In genomic region chr18:9694952-9695495, GRCh38 we compare ENCODE assay signal across 16 cellular contexts. TPM values are rescaled to one million over a fixed set of nuclear protein-coding genes. Genes with fewer than 3 reads are reported as not detected.
DNase-seq lines count a peak whose midpoint lies in the region; ATAC-seq, FAIRE-seq and TF ChIP-seq lines count a peak whose summit lies in the region.
"Had no signal": no experiment of that assay in that cellular context is flagged by ENCODE, and none has a peak within 500 bp of the region (broad histone marks: within the 10 kb centered on the region; RNA-seq: fewer than 3 reads in every experiment).

No MANE protein-coding gene starts in this region.

- TF ChIP-seq CTCF in natural killer cell (IDR thresholded peaks at IDR 0.05) (no peak), GM12878 (IDR thresholded peaks at IDR 0.05 in 2 of 3, conservative IDR thresholded peaks at IDR 0.05 in 1 of 3; ENCODE audit: control insufficient read depth in 2 of 3, extremely low read depth in 1 of 3, insufficient read depth in 1 of 3, low read depth in 3 of 3, low read length in 3 of 3) (0 out of 6 replicates have a peak, but pooled peaks of 2 of the 3 experiments have one; percentile 4 to 6)

- H3K9me3 ChIP-seq in GM12878 (replicated peaks; ENCODE audit: control insufficient read depth, insufficient read depth, low read length) = no peaks in the 10 kb centered on the region
- H3K9me3 ChIP-seq: Peyer's patch, SK-N-SH had no signal

- H3K36me3 ChIP-seq in GM12878 (ENCODE audit: control insufficient read depth in 2 of 2, insufficient read depth in 2 of 2, low read length in 1 of 2) = no peaks in the 10 kb centered on the region
- H3K36me3 ChIP-seq: Peyer's patch had no signal

- H3K27ac ChIP-seq in GM12878 (ENCODE audit: control insufficient read depth, insufficient read depth) = no peak overlapping the region
- H3K27ac ChIP-seq: Peyer's patch had no signal

- BruUV-seq in GM12878 (replicated peaks; lab: Mats Ljungman, UMichigan) = no TSS peak

- intact Hi-C loops in natural killer cell (cut with micrococcal nuclease) = no loop called here
- intact Hi-C loops in GM12878 (cut with micrococcal nuclease; ENCODE audit: unreplicated experiment) = no loop called here
- intact Hi-C loops in posterior vena cava (cut with DNase I) = loop anchor here in 1 of 2 donors (10.0 kb wide), 1 partner anchor 60 kb away; no protein-coding TSS in a partner anchor

- no peaks in the 10 kb centered on the region for H3K4me1 ChIP-seq in GM12878 (ENCODE audit: control insufficient read depth, insufficient read depth, low read length)
- H3K4me1 ChIP-seq: Peyer's patch had no signal

- SMC1A ChIA-PET in GM12878 (lab: Charles Lee; ENCODE audit: uncharacterized antibody, unreplicated experiment) = no interaction called here

- RAD21 ChIA-PET in GM12878 (lab: Charles Lee; ENCODE audit: unreplicated experiment) = no interaction called here

- no peak for DNase-seq in natural killer cell
- DNase-seq in natural killer cell treated with Interleukin-12 subunit alpha and Interleukin-12 subunit beta and Interleukin-15 and Interleukin-18, amount 100 ng/mL, for 72 hours (ENCODE audit: low spot score) = no peak
- no peak for DNase-seq in GM12878 (ENCODE audit: low read depth, low spot score)
- DNase-seq in mesenteric fat pad (ENCODE audit: low spot score) = peak; percentile 28
- DNase-seq in stimulated activated naive CD8-positive, alpha-beta T cell treated with anti-CD3 and anti-CD28 coated beads, Interleukin-15, amount 100 ng/mL, for 72 hours = no peak
- DNase-seq in posterior vena cava (ENCODE audit: low spot score) = no peak
- DNase-seq: DMS79, GOT3, HFFc6, NCI-H2029, NCI-H345, NCI-H748 treated with DMSO at 0.1 percent for 48 hours, Peyer's patch, Right ventricle myocardium superior, SK-N-SH had no signal

- no peaks in the 10 kb centered on the region for H3K36me3 Mint-ChIP-seq in natural killer cell
- H3K36me3 Mint-ChIP-seq in natural killer cell treated with Interleukin-12 subunit alpha and Interleukin-12 subunit beta and Interleukin-15 and Interleukin-18, amount 100 ng/mL, for 72 hours = no peaks in the 10 kb centered on the region

- no peak for FAIRE-seq in GM12878 (lab: Jason Lieb, UNC)

- ATAC-seq in natural killer cell (peak in 1 of 3 donors; percentile 34), GM12878 (no peak; the same call in 2 of the 3 replicates), HG02610 (IDR thresholded peaks at IDR 0.05; ENCODE audit: unreplicated experiment) (no peak)
- ATAC-seq in natural killer cell treated with Interleukin-12 subunit alpha and Interleukin-12 subunit beta and Interleukin-15 and Interleukin-18, amount 100 ng/mL, for 72 hours = no peak
- ATAC-seq in stimulated activated naive CD8-positive, alpha-beta T cell treated with anti-CD3 and anti-CD28 coated beads, Interleukin-15, amount 100 ng/mL, for 72 hours = no peak

- peak overlapping the region; percentile 52 for H3K4me3 Mint-ChIP-seq in natural killer cell
- H3K4me3 Mint-ChIP-seq in natural killer cell treated with Interleukin-12 subunit alpha and Interleukin-12 subunit beta and Interleukin-15 and Interleukin-18, amount 100 ng/mL, for 72 hours = no peak overlapping the region
- H3K4me3 Mint-ChIP-seq in stimulated activated naive CD8-positive, alpha-beta T cell treated with anti-CD3 and anti-CD28 coated beads, Interleukin-15, amount 100 ng/mL, for 72 hours = no peak overlapping the region
- H3K4me3 Mint-ChIP-seq: HFFc6 had no signal

- no peaks in the 10 kb centered on the region for H3K27me3 Mint-ChIP-seq in natural killer cell (ENCODE audit: low read depth in 2 of 2)
- H3K27me3 Mint-ChIP-seq in natural killer cell treated with Interleukin-12 subunit alpha and Interleukin-12 subunit beta and Interleukin-15 and Interleukin-18, amount 100 ng/mL, for 72 hours = peaks cover 0 to 13% of the 10 kb centered on the region in 2 donors
- H3K27me3 Mint-ChIP-seq in stimulated activated naive CD8-positive, alpha-beta T cell treated with anti-CD3 and anti-CD28 coated beads, Interleukin-15, amount 100 ng/mL, for 72 hours = peaks cover 22% of the 10 kb centered on the region

- H3K79me2 ChIP-seq in GM12878 (ENCODE audit: control insufficient read depth, insufficient read depth, low read length) = no peaks in the 10 kb centered on the region

- no peak overlapping the region for H3K4me2 ChIP-seq in GM12878 (ENCODE audit: control insufficient read depth, insufficient read depth)
- H3K4me2 ChIP-seq: SK-N-SH had no signal

- no peak overlapping the region for H3K9ac ChIP-seq in GM12878 (ENCODE audit: control insufficient read depth, insufficient read depth, low read length)
- H3K9ac ChIP-seq: SK-N-SH had no signal

- H4K20me1 ChIP-seq in GM12878 (ENCODE audit: control insufficient read depth, insufficient read depth) = no peaks in the 10 kb centered on the region

- in situ Hi-C loops in GM12878 (cut with MboI) = no loop called here

- no peak for TF ChIP-seq POLR2A in GM12878 (IDR thresholded peaks at IDR 0.05; ENCODE audit: low read depth, low read length)

- no peak overlapping the region for H2AFZ ChIP-seq in GM12878 (ENCODE audit: control insufficient read depth, low read depth, low read length)

- CTCF ChIA-PET in GM12878 (lab: Yijun Ruan, JAX) = interaction anchor here (0.6 kb wide), 2 partner anchors 29 to 360 kb away, joined by 3 read pairs; no protein-coding TSS in a partner anchor

- no peaks in the 10 kb centered on the region for H3K9me3 Mint-ChIP-seq in natural killer cell
- H3K9me3 Mint-ChIP-seq in natural killer cell treated with Interleukin-12 subunit alpha and Interleukin-12 subunit beta and Interleukin-15 and Interleukin-18, amount 100 ng/mL, for 72 hours = no peaks in the 10 kb centered on the region
- H3K9me3 Mint-ChIP-seq in stimulated activated naive CD8-positive, alpha-beta T cell treated with anti-CD3 and anti-CD28 coated beads, Interleukin-15, amount 100 ng/mL, for 72 hours = no peaks in the 10 kb centered on the region
- H3K9me3 Mint-ChIP-seq: HFFc6 had no signal

- peaks cover 25 to 30% of the 10 kb centered on the region in 2 donors for H3K4me1 Mint-ChIP-seq in natural killer cell
- H3K4me1 Mint-ChIP-seq in natural killer cell treated with Interleukin-12 subunit alpha and Interleukin-12 subunit beta and Interleukin-15 and Interleukin-18, amount 100 ng/mL, for 72 hours (ENCODE audit: low read depth in 2 of 2) = peaks cover 19 to 20% of the 10 kb centered on the region in 2 donors
- H3K4me1 Mint-ChIP-seq in stimulated activated naive CD8-positive, alpha-beta T cell treated with anti-CD3 and anti-CD28 coated beads, Interleukin-15, amount 100 ng/mL, for 72 hours = no peaks in the 10 kb centered on the region

- POLR2A ChIA-PET in GM12878 (lab: Charles Lee) = no interaction called here

- H3K4me3 ChIP-seq in GM12878 = no peak overlapping the region
- H3K4me3 ChIP-seq: Peyer's patch had no signal

- WGBS in GM12878 (ENCODE audit: insufficient coverage, insufficient replicate concordance, low lambda C conversion rate, missing lambda C conversion rate) = 56% methylated on average over 3 of the region's 3 CpGs

- TF ChIP-seq EP300 in GM12878 (IDR thresholded peaks at IDR 0.05; ENCODE audit: borderline replicate concordance in 1 of 2, control insufficient read depth in 1 of 2, low read depth in 2 of 2, low read length in 2 of 2) = no peak

- no peak overlapping the region for H3K27ac Mint-ChIP-seq in natural killer cell
- no peak overlapping the region for H3K27ac Mint-ChIP-seq in natural killer cell treated with Interleukin-12 subunit alpha and Interleukin-12 subunit beta and Interleukin-15 and Interleukin-18, amount 100 ng/mL, for 72 hours
- no peak overlapping the region for H3K27ac Mint-ChIP-seq in stimulated activated naive CD8-positive, alpha-beta T cell treated with anti-CD3 and anti-CD28 coated beads, Interleukin-15, amount 100 ng/mL, for 72 hours
- H3K27ac Mint-ChIP-seq: HFFc6 had no signal

- no peaks in the 10 kb centered on the region; a peak in 1 of 4 replicates for H3K27me3 ChIP-seq in GM12878 (replicated peaks in 1 of 2; ENCODE audit: control insufficient read depth in 2 of 2, insufficient read depth in 2 of 2, low read length in 1 of 2)
- H3K27me3 ChIP-seq: Peyer's patch had no signal

- peak; percentile 20; the same call in 1 of the 2 replicates for TF ChIP-seq RAD21 in GM12878 (IDR thresholded peaks at IDR 0.05; ENCODE audit: insufficient read depth, low read depth, low read length)

TF ChIP-seq in GM12878, 131 proteins besides CTCF, POLR2A, EP300 and RAD21:
- TF ChIP-seq NFIC (IDR thresholded peaks at IDR 0.05; ENCODE audit: low read depth, low read length) (no peak), SIN3A (IDR thresholded peaks at IDR 0.05; ENCODE audit: low read depth, low read length) (no peak), JUND (IDR thresholded peaks at IDR 0.05; ENCODE audit: low read depth, low read length) (no peak)

RNA-seq across cellular contexts. Expression of gene RAB31, which starts 13.1 kb away (rescaled TPM):
- total RNA-seq in natural killer cell = 10 to 100 TPM in 1 of 3 donors, 1 to 10 TPM in 2; 5.3 to 26.1 (median 9.9) TPM
- 1 to 10 TPM; 1.7 to 6.9 TPM for total RNA-seq in natural killer cell treated with Interleukin-12 subunit alpha and Interleukin-12 subunit beta and Interleukin-15 and Interleukin-18, amount 100 ng/mL, for 72 hours
- total RNA-seq in GM12878 (2013; cell fraction: nucleolus; rRNA removed) = 5.0 and 9.0 TPM in 2 replicates
- 11.6 and 12.0 TPM in 2 replicates for total RNA-seq in GM12878 (2014; rRNA removed)
- 12.7 TPM in 2 replicates for total RNA-seq in GM12878 (2014; rRNA removed; fragmentation: Illumina TruSeq; extraction: Trizol)
- total RNA-seq in GM12878 (2021) = 19.4 and 23.3 TPM in 2 replicates
- 5.2 TPM for polyA plus RNA-seq in GM12878 (2011; ENCODE audit: low read depth)
- polyA plus RNA-seq in GM12878 (2011; rRNA removed) = 0.62 and 0.80 TPM in 2 replicates
- 0.40 and 1.1 TPM in 2 replicates for polyA plus RNA-seq in GM12878 (2011; cell fraction: cytosol; rRNA removed)
- polyA plus RNA-seq in GM12878 (2011; cell fraction: nucleus; rRNA removed) = 0.13 and 1.3 TPM in 2 replicates
- polyA plus RNA-seq in GM12878 (2012) = 7.3 and 9.0 TPM in 2 replicates
- polyA plus RNA-seq in GM12878 (2014; fragmentation: Illumina TruSeq; extraction: Trizol) = 14.8 and 17.5 TPM in 2 replicates
- polyA plus RNA-seq in GM12878 (2014; fragmentation: Nextera tagmentation; extraction: Ambion mirVana) = 1 to 10 TPM; 6.4 to 8.9 TPM
- 8.9 and 9.2 TPM in 2 replicates for polyA plus RNA-seq in GM12878 (2014; rRNA removed)
- polyA plus RNA-seq in GM12878 (2016; fragmentation: Nextera tagmentation; extraction: Ambion mirVana) = 10 to 100 TPM; 18.1 to 21.3 TPM
- 0.26 and 3.0 TPM in 2 replicates for polyA minus RNA-seq in GM12878 (2011; rRNA and poly(A)+ RNA removed)
- polyA minus RNA-seq in GM12878 (2011; cell fraction: cytosol; rRNA and poly(A)+ RNA removed) = 1.7 TPM in 1 of 2 replicates, not detected in the other
- 0.60 and 4.4 TPM in 2 replicates for polyA minus RNA-seq in GM12878 (2011; cell fraction: nucleus; rRNA and poly(A)+ RNA removed)
- 80.7 TPM for total RNA-seq in mesenteric fat pad
- total RNA-seq in posterior vena cava = 100 to 1,000 TPM; 107 to 141 TPM
